Comparison of ENCODE assay signal across 23 cellular contexts in genomic region chr6:32445321-32445854, GRCh38. TPM values are rescaled to one million over a fixed set of nuclear protein-coding genes. Genes with fewer than 3 reads are reported as not detected.
DNase-seq lines count a peak whose midpoint lies in the region; ATAC-seq and TF ChIP-seq lines count a peak whose summit lies in the region.
"Had no signal": no experiment of that assay in that cellular context is flagged by ENCODE, and none has a peak within 500 bp of the region (broad histone marks: within the 10 kb centered on the region; RNA-seq: fewer than 3 reads in every experiment).

No MANE protein-coding gene starts in this region.

- H3K27ac Mint-ChIP-seq in activated T-helper 17 cell treated with anti-CD3 and anti-CD28 coated beads, Interleukin-2, amount 50 U/mL, for 72 hours, result no peak overlapping the region
- H3K27ac Mint-ChIP-seq in stimulated activated naive B cell treated with anti-CD40 and anti-IgM and Interleukin-4, amounts not matched to agents 10 μg/mL and 1 μg/mL and 100 μg/mL, for 72 hours, result peak overlapping the region; percentile 15

- TF ChIP-seq POLR2A in GM18505 (IDR thresholded peaks at IDR 0.05; ENCODE audit: borderline replicate concordance, extremely low read depth, insufficient read depth, insufficient read length), result peak; percentile 59

- peak; percentile 51 to 61 for ATAC-seq in activated T-cell treated with anti-CD3 and anti-CD28 coated beads, Interleukin-2, amount 50 U/mL, for 4 hours
- ATAC-seq in GM18505 (IDR thresholded peaks at IDR 0.05; ENCODE audit: unreplicated experiment) (no peak), HG03025 (IDR thresholded peaks at IDR 0.05; ENCODE audit: low FRiP score, unreplicated experiment) (no peak)
- peak; percentile 24 for ATAC-seq in activated T-helper 17 cell treated with anti-CD3 and anti-CD28 coated beads, Interleukin-2, amount 50 U/mL, for 72 hours (replicated peaks)
- peak in 1 of 2 donors; percentile 21 for ATAC-seq in stimulated activated naive B cell treated with anti-CD40 and anti-IgM and Interleukin-4, amounts not matched to agents 10 μg/mL and 1 μg/mL and 100 μg/mL, for 72 hours (replicated peaks)
- ATAC-seq: Panc1 had no signal

- H3K9me3 Mint-ChIP-seq in activated T-cell treated with anti-CD3 and anti-CD28 coated beads, Interleukin-2, amount 50 U/mL, for 4 hours, result no peaks in the 10 kb centered on the region
- no peaks in the 10 kb centered on the region for H3K9me3 Mint-ChIP-seq in activated T-helper 17 cell treated with anti-CD3 and anti-CD28 coated beads, Interleukin-2, amount 50 U/mL, for 72 hours
- peaks cover 1 to 9% of the 10 kb centered on the region in 2 donors for H3K9me3 Mint-ChIP-seq in stimulated activated naive B cell treated with anti-CD40 and anti-IgM and Interleukin-4, amounts not matched to agents 10 μg/mL and 1 μg/mL and 100 μg/mL, for 72 hours

- peaks cover under 1% of the 10 kb centered on the region for H3K4me1 Mint-ChIP-seq in activated T-cell treated with anti-CD3 and anti-CD28 coated beads, Interleukin-2, amount 50 U/mL, for 4 hours (ENCODE audit: low read depth)
- no peaks in the 10 kb centered on the region for H3K4me1 Mint-ChIP-seq in activated T-helper 17 cell treated with anti-CD3 and anti-CD28 coated beads, Interleukin-2, amount 50 U/mL, for 72 hours
- peaks cover 40 to 63% of the 10 kb centered on the region in 2 donors for H3K4me1 Mint-ChIP-seq in stimulated activated naive B cell treated with anti-CD40 and anti-IgM and Interleukin-4, amounts not matched to agents 10 μg/mL and 1 μg/mL and 100 μg/mL, for 72 hours

- H3K4me3 Mint-ChIP-seq in activated T-cell treated with anti-CD3 and anti-CD28 coated beads, Interleukin-2, amount 50 U/mL, for 4 hours, result no peak overlapping the region
- H3K4me3 Mint-ChIP-seq in activated T-helper 17 cell treated with anti-CD3 and anti-CD28 coated beads, Interleukin-2, amount 50 U/mL, for 72 hours, result no peak overlapping the region
- H3K4me3 Mint-ChIP-seq in stimulated activated naive B cell treated with anti-CD40 and anti-IgM and Interleukin-4, amounts not matched to agents 10 μg/mL and 1 μg/mL and 100 μg/mL, for 72 hours, result peak overlapping the region in 1 of 2 donors; percentile 51

- H3K27me3 Mint-ChIP-seq in activated T-cell treated with anti-CD3 and anti-CD28 coated beads, Interleukin-2, amount 50 U/mL, for 4 hours (ENCODE audit: low read depth), result peaks cover 18% of the 10 kb centered on the region
- peaks cover 44% of the 10 kb centered on the region for H3K27me3 Mint-ChIP-seq in activated T-helper 17 cell treated with anti-CD3 and anti-CD28 coated beads, Interleukin-2, amount 50 U/mL, for 72 hours
- H3K27me3 Mint-ChIP-seq in stimulated activated naive B cell treated with anti-CD40 and anti-IgM and Interleukin-4, amounts not matched to agents 10 μg/mL and 1 μg/mL and 100 μg/mL, for 72 hours, result no peaks in the 10 kb centered on the region

- H3K36me3 Mint-ChIP-seq in activated T-cell treated with anti-CD3 and anti-CD28 coated beads, Interleukin-2, amount 50 U/mL, for 4 hours (ENCODE audit: insufficient read depth), result no peaks in the 10 kb centered on the region
- H3K36me3 Mint-ChIP-seq in activated T-helper 17 cell treated with anti-CD3 and anti-CD28 coated beads, Interleukin-2, amount 50 U/mL, for 72 hours (ENCODE audit: low read depth), result no peaks in the 10 kb centered on the region
- H3K36me3 Mint-ChIP-seq in stimulated activated naive B cell treated with anti-CD40 and anti-IgM and Interleukin-4, amounts not matched to agents 10 μg/mL and 1 μg/mL and 100 μg/mL, for 72 hours, result peaks cover 51 to 52% of the 10 kb centered on the region in 2 donors

- no peak for DNase-seq in activated T-cell treated with anti-CD3 and anti-CD28 coated beads, Interleukin-2, amount 50 U/mL, for 4 hours
- DNase-seq in activated T-cell treated with anti-CD3 and anti-CD28 coated beads for 4 hours (no peak), retina (no peak), NCI-H1048 (lab: John Stamatoyannopoulos, UW) (no peak)
- no peak for DNase-seq in stimulated activated naive B cell treated with anti-CD40 and anti-IgM and Interleukin-4, amounts not matched to agents 10 μg/mL and 1 μg/mL and 100 μg/mL, for 72 hours
- DNase-seq: EL; GF-D8; H7; KG1; NCI-H1105; NCI-H146; NCI-H2029; NCI-H2227 treated with DMSO at 0.1 percent for 48 hours; NCI-H510A; NK-92 treated with Interleukin-12 subunit alpha and Interleukin-12 subunit beta, amount 100 ng/mL, for 24 hours; SIG-M5; SK-N-SH had no signal

RNA-seq across cellular contexts. Expression of gene HLA-DRA, which starts 5.7 kb away (rescaled TPM):
- 10 to 100 TPM; 14.2 to 37.3 (median 18.4) TPM for total RNA-seq in activated T-cell treated with anti-CD3 and anti-CD28 coated beads, Interleukin-2, amount 50 U/mL, for 4 hours
- 100 to 1,000 TPM in 1 of 2 donors, 10 to 100 TPM in 1; 13.6 to 170 TPM for total RNA-seq in activated T-helper 17 cell treated with anti-CD3 and anti-CD28 coated beads, Interleukin-2, amount 50 U/mL, for 72 hours
- total RNA-seq: A172, H7 had no signal

RNA-seq across cellular contexts. Expression of gene BTNL2, which starts 38.4 kb away (rescaled TPM):
- not detected for total RNA-seq in activated T-cell treated with anti-CD3 and anti-CD28 coated beads, Interleukin-2, amount 50 U/mL, for 4 hours
- total RNA-seq in activated T-helper 17 cell treated with anti-CD3 and anti-CD28 coated beads, Interleukin-2, amount 50 U/mL, for 72 hours, result not detected
- total RNA-seq: A172, H7, HT1080 had no signal

Comparison
In these comparisons a context has a peak if more than half of its experiments do, and no peak if none do; other contexts are left out.
1. ATAC-seq: peak in activated T-cell treated with anti-CD3 and anti-CD28 coated beads, Interleukin-2, amount 50 U/mL, for 4 hours (2 of 2) and activated T-helper 17 cell treated with anti-CD3 and anti-CD28 coated beads, Interleukin-2, amount 50 U/mL, for 72 hours (single experiment); none in GM18505 (single experiment) and HG03025 (single experiment).